In the genomic region with DNA sequence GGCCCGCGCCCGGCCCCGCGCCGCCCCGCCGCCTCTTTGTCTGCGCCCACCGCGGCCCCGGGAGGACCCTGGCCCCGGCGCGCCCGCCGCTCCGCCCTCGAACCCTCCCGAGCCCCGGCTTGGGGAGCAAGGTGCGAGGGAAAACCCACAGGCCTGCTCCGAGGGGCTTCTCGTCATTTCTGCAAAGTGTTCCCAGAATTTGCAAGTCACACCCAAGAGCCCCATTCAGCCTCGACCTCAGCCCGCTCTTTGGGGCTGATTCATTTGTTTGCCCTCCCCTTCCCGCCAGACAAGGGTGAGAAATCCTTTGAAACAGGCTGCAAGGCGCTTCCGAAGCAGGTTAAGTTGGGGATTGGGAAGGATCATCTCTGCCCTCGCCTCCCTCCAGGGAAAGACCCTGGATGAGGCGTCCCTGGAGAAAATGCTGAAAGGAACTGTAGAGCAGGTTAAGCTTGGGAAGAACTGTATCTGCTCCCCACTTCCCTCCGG, we compare ENCODE assay signal across 8 cellular contexts. TPM values are rescaled to one million over a fixed set of nuclear protein-coding genes. Genes with fewer than 3 reads are reported as not detected.
DNase-seq lines count a peak whose midpoint lies in the region; ATAC-seq lines count a peak whose summit lies in the region.

No MANE protein-coding gene starts in this region.

- DNase-seq in D341Med (ENCODE audit: low spot score) (peak; percentile 68), SJSA1 (ENCODE audit: low read depth in 1 of 2, low spot score in 2 of 2) (peak; percentile 51 to 53), astrocyte of the hippocampus (ENCODE audit: low read depth, low spot score) (peak; percentile 76), islet precursor cell (peak; percentile 80), OCI-M2 (lab: John Stamatoyannopoulos, UW; ENCODE audit: unreplicated experiment) (no peak)
- DNase-seq in stimulated activated CD4-positive, alpha-beta T cell treated with anti-CD3 and anti-CD28 coated beads, Interleukin-1b, Interleukin-23, amount 100 ng/mL, for 4 hours (ENCODE audit: low read depth in 2 of 2) = peak; percentile 27 to 33

- ATAC-seq in HG02885 (IDR thresholded peaks at IDR 0.05; ENCODE audit: poor library complexity, unreplicated experiment) (peak; percentile 5), HG02763 (IDR thresholded peaks at IDR 0.05; ENCODE audit: unreplicated experiment) (no peak)

- H3K36me3 ChIP-seq in SJSA1 = peaks cover 8% of the 10 kb centered on the region

- no peaks in the 10 kb centered on the region for H3K27me3 ChIP-seq in SJSA1 (replicated peaks)

- peaks cover 25% of the 10 kb centered on the region for H3K4me1 ChIP-seq in SJSA1 (replicated peaks)

- H3K4me3 ChIP-seq in SJSA1 = peak overlapping the region; percentile 99

- no peaks in the 10 kb centered on the region for H3K9me3 ChIP-seq in SJSA1 (replicated peaks)

- H3K27ac ChIP-seq in SJSA1 = peak overlapping the region; percentile 83

RNA-seq across cellular contexts. Expression of gene CLIP1, which starts 0.3 kb away (rescaled TPM):
- total RNA-seq in SJSA1 (2014; rRNA removed; shearing (Covaris generic)) = 33.7 and 41.3 TPM in 2 replicates
